In genomic region chr14:92914087-92914656, GRCh38 we compare ENCODE assay signal across 10 cellular contexts. TPM values are rescaled to one million over a fixed set of nuclear protein-coding genes. Genes with fewer than 3 reads are reported as not detected.
DNase-seq lines count a peak whose midpoint lies in the region; ATAC-seq and TF ChIP-seq lines count a peak whose summit lies in the region.
"Had no signal": no experiment of that assay in that cellular context is flagged by ENCODE, and none has a peak within 500 bp of the region (broad histone marks: within the 10 kb centered on the region; RNA-seq: fewer than 3 reads in every experiment).

No MANE protein-coding gene starts in this region.

- H3K27me3 Mint-ChIP-seq in activated CD8-positive, alpha-beta memory T cell treated with anti-CD3 and anti-CD28 coated beads, Interleukin-2, amount 10 ng/mL, durations not matched to agents 7 days and 5 days: no peaks in the 10 kb centered on the region
- peaks cover 2 to 8% (median 2%) of the 10 kb centered on the region in 3 donors for H3K27me3 Mint-ChIP-seq in CD14-positive monocyte (ENCODE audit: low read depth in 3 of 3)

- H3K36me3 Mint-ChIP-seq in activated CD8-positive, alpha-beta memory T cell treated with anti-CD3 and anti-CD28 coated beads, Interleukin-2, amount 10 ng/mL, durations not matched to agents 7 days and 5 days: no peaks in the 10 kb centered on the region
- no peaks in the 10 kb centered on the region for H3K36me3 Mint-ChIP-seq in CD14-positive monocyte

- intact Hi-C loops in CD14-positive monocyte (cut with micrococcal nuclease): no loop called here

- no peak overlapping the region for H3K4me3 Mint-ChIP-seq in activated CD8-positive, alpha-beta memory T cell treated with anti-CD3 and anti-CD28 coated beads, Interleukin-2, amount 10 ng/mL, durations not matched to agents 7 days and 5 days
- no peak overlapping the region for H3K4me3 Mint-ChIP-seq in CD14-positive monocyte

- no peaks in the 10 kb centered on the region for H3K9me3 Mint-ChIP-seq in activated CD8-positive, alpha-beta memory T cell treated with anti-CD3 and anti-CD28 coated beads, Interleukin-2, amount 10 ng/mL, durations not matched to agents 7 days and 5 days (ENCODE audit: low read depth)
- H3K9me3 Mint-ChIP-seq in CD14-positive monocyte: peaks cover 0 to 10% (median 0%) of the 10 kb centered on the region in 7 donors

- ATAC-seq in activated CD8-positive, alpha-beta memory T cell treated with anti-CD3 and anti-CD28 coated beads, Interleukin-2, amount 10 ng/mL, durations not matched to agents 7 days and 5 days: no peak
- ATAC-seq: left colon had no signal

- CTCF ChIA-PET in activated CD8-positive, alpha-beta memory T cell treated with anti-CD3 and anti-CD28 coated beads, Interleukin-2, amount 10 ng/mL, durations not matched to agents 7 days and 5 days (lab: Charles Lee): interaction anchor here (1.3 kb wide), 1 partner anchor 17 kb away, joined by 3 read pairs; no protein-coding TSS in a partner anchor

- TF ChIP-seq CTCF in CD14-positive monocyte (IDR thresholded peaks at IDR 0.05): no peak

- H3K27ac Mint-ChIP-seq in activated CD8-positive, alpha-beta memory T cell treated with anti-CD3 and anti-CD28 coated beads, Interleukin-2, amount 10 ng/mL, durations not matched to agents 7 days and 5 days: no peak overlapping the region
- no peak overlapping the region for H3K27ac Mint-ChIP-seq in CD14-positive monocyte

- no peaks in the 10 kb centered on the region for H3K4me1 Mint-ChIP-seq in activated CD8-positive, alpha-beta memory T cell treated with anti-CD3 and anti-CD28 coated beads, Interleukin-2, amount 10 ng/mL, durations not matched to agents 7 days and 5 days
- H3K4me1 Mint-ChIP-seq in CD14-positive monocyte: no peaks in the 10 kb centered on the region

- peak; percentile 31 for DNase-seq in AG08395 (ENCODE audit: low spot score)
- peak; percentile 55 for DNase-seq in HuH-7 (ENCODE audit: low spot score)
- DNase-seq in activated CD8-positive, alpha-beta memory T cell treated with anti-CD3 and anti-CD28 coated beads, Interleukin-2, amount 10 ng/mL, durations not matched to agents 7 days and 5 days: peak; percentile 56
- peak; percentile 83 for DNase-seq in left kidney (ENCODE audit: low read depth, low spot score)
- DNase-seq in NCI-H1417 treated with DMSO at 0.1 percent for 48 hours (lab: John Stamatoyannopoulos, UW): no peak
- no peak for DNase-seq in NCI-H1694 (lab: John Stamatoyannopoulos, UW)
- DNase-seq in CD14-positive monocyte (ENCODE audit: low spot score): no peak
- DNase-seq in T1000 (lab: John Stamatoyannopoulos, UW): no peak
- DNase-seq: EL had no signal

RNA-seq across cellular contexts. Expression of gene CHGA, which starts 8.8 kb away (rescaled TPM):
- total RNA-seq in activated CD8-positive, alpha-beta memory T cell treated with anti-CD3 and anti-CD28 coated beads, Interleukin-2, amount 10 ng/mL, durations not matched to agents 7 days and 5 days: not detected
- polyA plus RNA-seq in CD14-positive monocyte: not detected

Comparison
In these comparisons a context has a peak if more than half of its experiments do, and no peak if none do; other contexts are left out.
1. DNase-seq: peak in AG08395 (single experiment), HuH-7 (single experiment), activated CD8-positive, alpha-beta memory T cell treated with anti-CD3 and anti-CD28 coated beads, Interleukin-2, amount 10 ng/mL, durations not matched to agents 7 days and 5 days (single experiment) and left kidney (single experiment); none in NCI-H1417 treated with DMSO at 0.1 percent for 48 hours (single experiment), NCI-H1694 (single experiment), CD14-positive monocyte (single experiment) and T1000 (single experiment).